ENCODE assay signal across 10 cellular contexts in genomic region chr18:48945953-48946217, GRCh38. TPM values are rescaled to one million over a fixed set of nuclear protein-coding genes. Genes with fewer than 3 reads are reported as not detected.
DNase-seq lines count a peak whose midpoint lies in the region; ATAC-seq, FAIRE-seq and TF ChIP-seq lines count a peak whose summit lies in the region.
"Had no signal": no experiment of that assay in that cellular context is flagged by ENCODE, and none has a peak within 500 bp of the region (broad histone marks: within the 10 kb centered on the region; RNA-seq: fewer than 3 reads in every experiment).

No MANE protein-coding gene starts in this region.

- no peak overlapping the region for H2BK120ac ChIP-seq in mesendoderm (ENCODE audit: low read depth, low read length)

- intact Hi-C loops in heart left ventricle (cut with DNase I) = loop anchor here in 8 of 10 donors (5.0 to 10.0 kb wide), 9 partner anchors 44 to 271 kb away; no protein-coding TSS in a partner anchor
- intact Hi-C loops in Right ventricle myocardium inferior (cut with DNase I) = loop anchor here (2.0 to 5.0 kb wide), 2 partner anchors 104 to 265 kb away; no protein-coding TSS in a partner anchor
- intact Hi-C loops in upper lobe of right lung (cut with DNase I) = loop anchor here (10.0 kb wide), 1 partner anchor 271 kb away; no protein-coding TSS in a partner anchor

- peak overlapping the region; percentile 51 for H3K56ac ChIP-seq in mesendoderm (ENCODE audit: low read length)

- peaks cover 0 to 56% (median 28%) of the 10 kb centered on the region in 9 donors for H3K36me3 ChIP-seq in heart left ventricle
- H3K36me3 ChIP-seq in astrocyte (ENCODE audit: insufficient read depth, low read length) = peaks cover 50% of the 10 kb centered on the region
- H3K36me3 ChIP-seq in mesendoderm (ENCODE audit: control insufficient read depth, insufficient read depth, low read length) = peaks cover 28% of the 10 kb centered on the region
- peaks cover 19% of the 10 kb centered on the region for H3K36me3 ChIP-seq in upper lobe of right lung

- H2AK5ac ChIP-seq in mesendoderm (ENCODE audit: low read length) = no peak overlapping the region

- H3K18ac ChIP-seq in mesendoderm (ENCODE audit: low read length) = no peak overlapping the region

- H4K5ac ChIP-seq in mesendoderm (ENCODE audit: low read length) = no peak overlapping the region

- peak overlapping the region; percentile 98 for H3K27ac Mint-ChIP-seq in astrocyte (ENCODE audit: unreplicated experiment)
- H3K27ac Mint-ChIP-seq: IgD-negative memory B cell had no signal

- peaks cover 51% of the 10 kb centered on the region for H3K4me1 Mint-ChIP-seq in astrocyte (ENCODE audit: low read depth, unreplicated experiment)

- H3K23ac ChIP-seq in mesendoderm (ENCODE audit: low read length) = no peak overlapping the region

- H3K4me3 ChIP-seq in heart left ventricle (peak overlapping the region in 10 of 12 donors; percentile 10 to 98 (median 92)), astrocyte (ENCODE audit: insufficient read depth, low read depth, low read length) (peak overlapping the region; percentile 32), mesendoderm (ENCODE audit: low read length) (no peak overlapping the region), upper lobe of right lung (peak overlapping the region; percentile 83)
- H3K4me3 ChIP-seq: HAP-1 had no signal

- H3K4ac ChIP-seq in mesendoderm (ENCODE audit: low read depth, low read length) = no peak overlapping the region

- no peaks in the 10 kb centered on the region for H3K9me3 Mint-ChIP-seq in astrocyte (ENCODE audit: unreplicated experiment)
- H3K9me3 Mint-ChIP-seq: IgD-negative memory B cell had no signal

- peaks cover 100% of the 10 kb centered on the region for H3K79me2 ChIP-seq in astrocyte (ENCODE audit: insufficient read depth, low read length)
- H3K79me2 ChIP-seq in mesendoderm (ENCODE audit: control insufficient read depth, insufficient read depth, low read length) = peaks cover 100% of the 10 kb centered on the region

- DNase-seq in heart left ventricle (no peak), Right ventricle myocardium inferior (ENCODE audit: missing footprints) (no peak), astrocyte (ENCODE audit: low read depth) (no peak), mesendoderm (no peak), upper lobe of right lung (no peak), NCI-H2196 (lab: John Stamatoyannopoulos, UW; ENCODE audit: unreplicated experiment) (no peak), GM19240 (ENCODE audit: insufficient read length, low spot score) (no peak), NCI-H146 treated with DMSO at 0.1 percent for 48 hours (lab: John Stamatoyannopoulos, UW; ENCODE audit: unreplicated experiment) (no peak)

- H2BK5ac ChIP-seq in mesendoderm (ENCODE audit: low read length) = no peak overlapping the region

- H3K9ac ChIP-seq in astrocyte (ENCODE audit: low read length) = peak overlapping the region; percentile 97
- peak overlapping the region; percentile 50 for H3K9ac ChIP-seq in mesendoderm (ENCODE audit: low read length)

- no peak for FAIRE-seq in astrocyte (lab: Jason Lieb, UNC)

- no peak for TF ChIP-seq POLR2A in heart left ventricle (IDR thresholded peaks at IDR 0.05)

- H3K79me1 ChIP-seq in mesendoderm (ENCODE audit: low read length) = no peaks in the 10 kb centered on the region

- H3K9me3 ChIP-seq in heart left ventricle = no peaks in the 10 kb centered on the region
- no peaks in the 10 kb centered on the region for H3K9me3 ChIP-seq in astrocyte (ENCODE audit: insufficient read depth, low read depth, low read length)
- H3K9me3 ChIP-seq in upper lobe of right lung = no peaks in the 10 kb centered on the region
- H3K9me3 ChIP-seq: HAP-1 had no signal

- H3K4me2 ChIP-seq in astrocyte (ENCODE audit: low read length) = peak overlapping the region; percentile 100
- peak overlapping the region; percentile 5 for H3K4me2 ChIP-seq in mesendoderm (ENCODE audit: low read length)

- peaks cover 51% of the 10 kb centered on the region for H3K36me3 Mint-ChIP-seq in astrocyte (ENCODE audit: low read depth, unreplicated experiment)
- H3K36me3 Mint-ChIP-seq: IgD-negative memory B cell had no signal

- H4K8ac ChIP-seq in mesendoderm (ENCODE audit: low read depth, low read length) = no peak overlapping the region

- H4K20me1 ChIP-seq in astrocyte (ENCODE audit: insufficient read depth, low read length) = peaks cover 96% of the 10 kb centered on the region

- H3K27me3 ChIP-seq in heart left ventricle = no peaks in the 10 kb centered on the region
- no peaks in the 10 kb centered on the region for H3K27me3 ChIP-seq in astrocyte (ENCODE audit: insufficient read depth, low read length)
- H3K27me3 ChIP-seq in mesendoderm (ENCODE audit: insufficient read depth, low read length, poor library complexity) = no peaks in the 10 kb centered on the region
- no peaks in the 10 kb centered on the region for H3K27me3 ChIP-seq in upper lobe of right lung

- H3K4me1 ChIP-seq in heart left ventricle = peaks cover 8 to 83% (median 67%) of the 10 kb centered on the region in 12 donors
- H3K4me1 ChIP-seq in astrocyte (ENCODE audit: insufficient read depth, low read length) = peaks cover 72% of the 10 kb centered on the region
- peaks cover 54% of the 10 kb centered on the region for H3K4me1 ChIP-seq in mesendoderm (ENCODE audit: control insufficient read depth, low read depth, low read length)
- peaks cover 73% of the 10 kb centered on the region for H3K4me1 ChIP-seq in upper lobe of right lung

- TF ChIP-seq CTCF in heart left ventricle (IDR thresholded peaks at IDR 0.05) (no peak), astrocyte (IDR thresholded peaks at IDR 0.05; ENCODE audit: insufficient read depth, low read depth, low read length) (no peak), upper lobe of right lung (IDR thresholded peaks at IDR 0.05) (no peak)

- H2BK15ac ChIP-seq in mesendoderm (replicated peaks; ENCODE audit: low read depth) = no peak overlapping the region

- no peak overlapping the region for H2AFZ ChIP-seq in astrocyte (ENCODE audit: low read depth, low read length)

- H3K27me3 Mint-ChIP-seq in astrocyte (ENCODE audit: low read depth, unreplicated experiment) = no peaks in the 10 kb centered on the region

- ATAC-seq in heart left ventricle (no peak), Right ventricle myocardium inferior (no peak), upper lobe of right lung (no peak)

- peak overlapping the region; percentile 96 for H3K4me3 Mint-ChIP-seq in astrocyte (ENCODE audit: unreplicated experiment)

- peak overlapping the region in 11 of 12 donors; percentile 25 to 100 (median 98) for H3K27ac ChIP-seq in heart left ventricle
- H3K27ac ChIP-seq in astrocyte (ENCODE audit: low read depth, low read length) = peak overlapping the region; percentile 29
- H3K27ac ChIP-seq in mesendoderm (ENCODE audit: low read depth, low read length) = no peak overlapping the region
- peak overlapping the region; percentile 95 for H3K27ac ChIP-seq in upper lobe of right lung

RNA-seq across cellular contexts. Expression of gene SMAD7, which starts 4.9 kb away (rescaled TPM):
- 10 to 100 TPM; 16.3 to 32.0 (median 19.9) TPM for total RNA-seq in heart left ventricle
- polyA plus RNA-seq in heart left ventricle = 10 to 100 TPM in 1 of 2 donors, 1 to 10 TPM in 1; 9.1 to 21.2 TPM
- total RNA-seq in Right ventricle myocardium inferior = 12.0 TPM
- 62.9 and 76.2 TPM in 2 replicates for total RNA-seq in astrocyte
- polyA plus RNA-seq in mesendoderm (2013, experiment 1 of 2) = 25.8 TPM
- 23.8 TPM for polyA plus RNA-seq in mesendoderm (2013, experiment 2 of 2)
- total RNA-seq in upper lobe of right lung = 68.9 TPM
